9 cellular contexts compared by ENCODE assay signal in genomic region chrX:40581333-40581910, GRCh38. TPM values are rescaled to one million over a fixed set of nuclear protein-coding genes. Genes with fewer than 3 reads are reported as not detected.
DNase-seq lines count a peak whose midpoint lies in the region; ATAC-seq and TF ChIP-seq lines count a peak whose summit lies in the region.
"Had no signal": no experiment of that assay in that cellular context is flagged by ENCODE, and none has a peak within 500 bp of the region (broad histone marks: within the 10 kb centered on the region; RNA-seq: fewer than 3 reads in every experiment).

No MANE protein-coding gene starts in this region.

- peak overlapping the region; percentile 86 for H3K4me3 Mint-ChIP-seq in activated T-cell treated with anti-CD3 and anti-CD28 coated beads, Interleukin-2, amount 50 U/mL, for 24 hours
- H3K4me3 Mint-ChIP-seq in T-cell (peak overlapping the region; percentile 72 to 94 (median 93)), progenitor cell of endocrine pancreas (ENCODE audit: low read depth) (peak overlapping the region; percentile 70)

- H3K27ac Mint-ChIP-seq in activated T-cell treated with anti-CD3 and anti-CD28 coated beads, Interleukin-2, amount 50 U/mL, for 24 hours: peak overlapping the region; percentile 80
- H3K27ac Mint-ChIP-seq in T-cell: peak overlapping the region in 1 of 2 donors; percentile 55
- no peak overlapping the region for H3K27ac Mint-ChIP-seq in progenitor cell of endocrine pancreas

- peaks cover 36% of the 10 kb centered on the region for H3K4me1 Mint-ChIP-seq in activated T-cell treated with anti-CD3 and anti-CD28 coated beads, Interleukin-2, amount 50 U/mL, for 24 hours (ENCODE audit: low read depth)
- H3K4me1 Mint-ChIP-seq in T-cell (peaks cover 25 to 42% (median 35%) of the 10 kb centered on the region in 3 donors), progenitor cell of endocrine pancreas (ENCODE audit: low read depth) (peaks cover 8% of the 10 kb centered on the region)

- H3K9me3 Mint-ChIP-seq in activated T-cell treated with anti-CD3 and anti-CD28 coated beads, Interleukin-2, amount 50 U/mL, for 24 hours: no peaks in the 10 kb centered on the region
- H3K9me3 Mint-ChIP-seq in T-cell (no peaks in the 10 kb centered on the region), progenitor cell of endocrine pancreas (ENCODE audit: low read depth) (peaks cover 16% of the 10 kb centered on the region)

- H3K27me3 Mint-ChIP-seq in activated T-cell treated with anti-CD3 and anti-CD28 coated beads, Interleukin-2, amount 50 U/mL, for 24 hours: peaks cover 68% of the 10 kb centered on the region
- peaks cover 0 to 36% of the 10 kb centered on the region in 2 donors for H3K27me3 Mint-ChIP-seq in T-cell
- H3K27me3 Mint-ChIP-seq in progenitor cell of endocrine pancreas: no peaks in the 10 kb centered on the region

- CTCF ChIA-PET in T-cell (lab: Charles Lee): interaction anchor here (0.6 to 1.4 kb wide), 3 partner anchors 11 to 752 kb away, joined by 3 to 6 read pairs (median 5); no protein-coding TSS in a partner anchor

- peaks cover 3% of the 10 kb centered on the region for H3K36me3 Mint-ChIP-seq in activated T-cell treated with anti-CD3 and anti-CD28 coated beads, Interleukin-2, amount 50 U/mL, for 24 hours (ENCODE audit: low read depth)
- H3K36me3 Mint-ChIP-seq in T-cell (no peaks in the 10 kb centered on the region), progenitor cell of endocrine pancreas (ENCODE audit: insufficient read depth) (no peaks in the 10 kb centered on the region)

- DNase-seq in activated T-cell treated with anti-CD3 and anti-CD28 coated beads, Interleukin-2, amount 50 U/mL, for 24 hours: no peak
- DNase-seq in activated T-cell treated with anti-CD3 and anti-CD28 coated beads for 4 hours (no peak), T-cell (peak in 20 of 34 experiments; percentile 1 to 27 (median 10)), progenitor cell of endocrine pancreas (ENCODE audit: low spot score, unreplicated experiment) (no peak), kidney glomerular epithelial cell (lab: John Stamatoyannopoulos, UW) (no peak), cerebellar nuclear complex (lab: John Stamatoyannopoulos, UW) (no peak)

- ATAC-seq in T-cell (replicated peaks in 1 of 4) (peak; percentile 4 to 31 (median 12)), esophagus mucosa (peak; percentile 30), HG03280 (IDR thresholded peaks at IDR 0.05; ENCODE audit: unreplicated experiment) (no peak)

- TF ChIP-seq CTCF in progenitor cell of endocrine pancreas (IDR thresholded peaks at IDR 0.05; ENCODE audit: unreplicated experiment): no peak

- POLR2A ChIA-PET in T-cell (lab: Charles Lee): interaction anchor here in 1 of 2 donors (0.7 kb wide), 1 partner anchor 534 kb away, joined by 4 read pairs; no protein-coding TSS in a partner anchor

RNA-seq across cellular contexts. Expression of gene ATP6AP2, which starts 0.7 kb away (rescaled TPM):
- 10 to 100 TPM; 62.3 to 92.0 (median 74.1) TPM for total RNA-seq in T-cell
- total RNA-seq in esophagus mucosa: 55.6 TPM
- 79.8 and 82.5 TPM in 2 replicates for total RNA-seq in progenitor cell of endocrine pancreas

RNA-seq across cellular contexts. Expression of gene MPC1L, which starts 41.8 kb away (rescaled TPM):
- total RNA-seq in T-cell: not detected
- not detected for total RNA-seq in esophagus mucosa
- total RNA-seq in progenitor cell of endocrine pancreas: not detected in 2 replicates
- total RNA-seq: dermis microvascular lymphatic vessel endothelial cell had no signal

Comparison
In these comparisons a context has a peak if more than half of its experiments do, and no peak if none do; other contexts are left out.
1. DNase-seq: peak in T-cell (20 of 34); none in activated T-cell treated with anti-CD3 and anti-CD28 coated beads, Interleukin-2, amount 50 U/mL, for 24 hours (single experiment), activated T-cell treated with anti-CD3 and anti-CD28 coated beads for 4 hours (single experiment), progenitor cell of endocrine pancreas (single experiment), kidney glomerular epithelial cell (single experiment) and cerebellar nuclear complex (0 of 2).
2. Peak in every context shown above with its lines, with median percentiles within 50 percentile points of each other: H3K4me3 Mint-ChIP-seq.